In genomic region chr19:9584073-9584833, GRCh38 we compare ENCODE assay signal across 1 cellular context.
TF ChIP-seq lines count a peak whose summit lies in the region.

Gene ZNF121 (minus strand): TSS chr19:9584504. CDS start chr19:9568097, 16,407 bp downstream.

TF ChIP-seq in K562, 482 proteins besides CTCF, POLR2A, EP300 and RAD21 (continued from another document and continues in another):
- no peak for TF ChIP-seq ARID3A (IDR thresholded peaks at IDR 0.05; ENCODE audit: borderline replicate concordance, low read depth, low read length)
- TF ChIP-seq SAFB (IDR thresholded peaks at IDR 0.05; ENCODE audit: borderline replicate concordance, low read depth, low read length) = no peak
- TF ChIP-seq GABPB2 (CRISPR knock-in tag; conservative IDR thresholded peaks at IDR 0.05) = no peak
- TF ChIP-seq XRCC4 (IDR thresholded peaks at IDR 0.05; ENCODE audit: extremely low read depth, insufficient read depth, insufficient read length) = no peak
- TF ChIP-seq MITF (IDR thresholded peaks at IDR 0.05) = no peak
- no peak for TF ChIP-seq GTF2A2 (tag; IDR thresholded peaks at IDR 0.05)
- TF ChIP-seq KAT2B (IDR thresholded peaks at IDR 0.05; ENCODE audit: low read depth, low read length) = no peak
- no peak for TF ChIP-seq ZNF133 (CRISPR knock-in tag; IDR thresholded peaks at IDR 0.05)
- TF ChIP-seq ZNF707 (CRISPR knock-in tag; conservative IDR thresholded peaks at IDR 0.05) = no peak
- no peak for TF ChIP-seq HMGXB4 (CRISPR knock-in tag; IDR thresholded peaks at IDR 0.05)
- peak; percentile 27 to 41 for TF ChIP-seq E2F6 (IDR thresholded peaks at IDR 0.05; ENCODE audit: borderline replicate concordance in 1 of 2, extremely low read depth in 1 of 2, insufficient read depth in 1 of 2, insufficient read length in 1 of 2, low read depth in 1 of 2, low read length in 1 of 2, poor library complexity in 1 of 2, severe bottlenecking in 1 of 2)
- TF ChIP-seq POLR2G (IDR thresholded peaks at IDR 0.05; ENCODE audit: low read depth, low read length) = peak; percentile 99
- TF ChIP-seq SIN3A (IDR thresholded peaks at IDR 0.05; ENCODE audit: borderline replicate concordance in 2 of 2, control insufficient read depth in 1 of 2, low read depth in 2 of 2, low read length in 2 of 2) = peak; percentile 43 to 55; a peak in 1 of 4 replicates
- TF ChIP-seq ZNF766 (CRISPR knock-in tag; conservative IDR thresholded peaks at IDR 0.05) = no peak
- peak; percentile 95 for TF ChIP-seq SUPT5H (IDR thresholded peaks at IDR 0.05)
- no peak for TF ChIP-seq ZNF316 (IDR thresholded peaks at IDR 0.05)
- TF ChIP-seq ILK (tag; IDR thresholded peaks at IDR 0.05; ENCODE audit: borderline replicate concordance, low read depth) = no peak
- 0 out of 2 replicates have a peak, but pooled peaks have one; percentile 30 for TF ChIP-seq RREB1 (CRISPR knock-in tag; IDR thresholded peaks at IDR 0.05)
- TF ChIP-seq FOXP1 (CRISPR knock-in tag; IDR thresholded peaks at IDR 0.05) = peak; percentile 80; the same call in 1 of the 2 replicates
- TF ChIP-seq TRIM24 (IDR thresholded peaks at IDR 0.05) = peak in 1 of 2 experiments; percentile 36; a peak in 1 of 4 replicates
- no peak for TF ChIP-seq ZNF644 (tag; IDR thresholded peaks at IDR 0.05; ENCODE audit: low read depth)
- TF ChIP-seq ZNF282 (CRISPR knock-in tag; IDR thresholded peaks at IDR 0.05) = no peak
- TF ChIP-seq HNRNPL (IDR thresholded peaks at IDR 0.05; ENCODE audit: low read depth, low read length) = no peak
- TF ChIP-seq STAT6 (CRISPR knock-in tag; IDR thresholded peaks at IDR 0.05) = no peak
- TF ChIP-seq BCLAF1 (IDR thresholded peaks at IDR 0.05; ENCODE audit: borderline replicate concordance in 1 of 2, control insufficient read depth in 1 of 2, low read depth in 2 of 2, low read length in 1 of 2) = no peak
- TF ChIP-seq MCM7 (IDR thresholded peaks at IDR 0.05) = no peak
- no peak for TF ChIP-seq ZNF436 (CRISPR knock-in tag; IDR thresholded peaks at IDR 0.05)
- TF ChIP-seq NONO (IDR thresholded peaks at IDR 0.05; ENCODE audit: low read depth in 2 of 2, low read length in 1 of 2) = no peak
- peak; percentile 96 for TF ChIP-seq NKRF (IDR thresholded peaks at IDR 0.05; ENCODE audit: borderline replicate concordance)
- no peak for TF ChIP-seq PHB (CRISPR knock-in tag; IDR thresholded peaks at IDR 0.05)
- TF ChIP-seq NFATC3 (IDR thresholded peaks at IDR 0.05) = no peak
- TF ChIP-seq ZEB2 (IDR thresholded peaks at IDR 0.05) = no peak
